ENCODE assay signal across 9 cellular contexts in genomic region chr6:143678980-143679379, GRCh38. TPM values are rescaled to one million over a fixed set of nuclear protein-coding genes. Genes with fewer than 3 reads are reported as not detected.
A peak's percentile ranks its signal among the peaks of the same experiment; 100 is the strongest.
DNase-seq lines count a peak whose midpoint lies in the region; ATAC-seq and TF ChIP-seq lines count a peak whose summit lies in the region.
"Had no signal": no experiment of that assay in that cellular context is flagged by ENCODE, and none has a peak within 500 bp of the region (broad histone marks: within the 10 kb centered on the region; RNA-seq: fewer than 3 reads in every experiment).

No MANE protein-coding gene starts in this region.

- peaks cover 22% of the 10 kb centered on the region for H3K36me3 Mint-ChIP-seq in WTC11
- no peaks in the 10 kb centered on the region for H3K36me3 Mint-ChIP-seq in glutamatergic neuron (ENCODE audit: unreplicated experiment)

- H3K4me3 Mint-ChIP-seq in WTC11 (peak overlapping the region; percentile 89), glutamatergic neuron (ENCODE audit: unreplicated experiment) (peak overlapping the region; percentile 91)

- DNase-seq in HT1080 (ENCODE audit: low read depth): peak; percentile 29
- DNase-seq in WTC11 (ENCODE audit: low spot score): no peak
- DNase-seq in glutamatergic neuron: no peak
- no peak for DNase-seq in skeletal muscle cell (ENCODE audit: low read depth)
- DNase-seq in activated gamma-delta T cell treated with Interleukin-2 at 50 U/mL for 16 hours: no peak
- DNase-seq in cortex of kidney (lab: John Stamatoyannopoulos, UW): no peak
- DNase-seq in hippocampal formation (lab: John Stamatoyannopoulos, UW): no peak
- DNase-seq: stimulated activated CD4-positive, alpha-beta T cell treated with anti-CD3 and anti-CD28 coated beads, Interleukin-15, amount 100 ng/mL, for 24 hours had no signal

- H3K27me3 Mint-ChIP-seq in WTC11 (ENCODE audit: low read depth) (no peaks in the 10 kb centered on the region), glutamatergic neuron (ENCODE audit: unreplicated experiment) (no peaks in the 10 kb centered on the region)

- peak overlapping the region; percentile 70 for H3K4me3 ChIP-seq in skeletal muscle cell (ENCODE audit: low read depth, low read length)

- CTCF ChIA-PET in WTC11 (lab: Charles Lee): interaction anchor here (0.9 to 2.3 kb wide), 3 partner anchors 10 to 111 kb away, joined by 3 to 8 read pairs (median 5); no protein-coding TSS in a partner anchor

- POLR2A ChIA-PET in WTC11 (lab: Charles Lee): interaction anchor here (1.3 kb wide), 1 partner anchor 67 kb away, joined by 3 read pairs; no protein-coding TSS in a partner anchor

- TF ChIP-seq CTCF in WTC11 (IDR thresholded peaks at IDR 0.05): no peak
- no peak for TF ChIP-seq CTCF in glutamatergic neuron (IDR thresholded peaks at IDR 0.05; ENCODE audit: partially characterized antibody, unreplicated experiment)

- H3K9me3 Mint-ChIP-seq in WTC11 (peaks cover 20% of the 10 kb centered on the region), glutamatergic neuron (ENCODE audit: unreplicated experiment) (peaks cover 1% of the 10 kb centered on the region)

- ATAC-seq in WTC11: no peak
- ATAC-seq in GM18520 (IDR thresholded peaks at IDR 0.05; ENCODE audit: unreplicated experiment): no peak

- H3K4me1 Mint-ChIP-seq in WTC11 (peaks cover 67% of the 10 kb centered on the region), glutamatergic neuron (ENCODE audit: low read depth, unreplicated experiment) (peaks cover 16% of the 10 kb centered on the region)

- H3K27ac Mint-ChIP-seq in WTC11: peak overlapping the region; percentile 95
- no peak overlapping the region for H3K27ac Mint-ChIP-seq in glutamatergic neuron (ENCODE audit: unreplicated experiment)

TF ChIP-seq in WTC11, 78 proteins besides CTCF, POLR2A, EP300 and RAD21:
- TF ChIP-seq ZNF532 (CRISPR knock-in tag; IDR thresholded peaks at IDR 0.05; ENCODE audit: borderline replicate concordance) (no peak), E2F4 (CRISPR knock-in tag; IDR thresholded peaks at IDR 0.05; ENCODE audit: borderline replicate concordance, low read depth) (no peak), SP1 (CRISPR knock-in tag; conservative IDR thresholded peaks at IDR 0.05) (no peak), GRHL2 (CRISPR knock-in tag; IDR thresholded peaks at IDR 0.05; ENCODE audit: insufficient replicate concordance, severe bottlenecking) (no peak), ETV6 (CRISPR knock-in tag; IDR thresholded peaks at IDR 0.05) (no peak), ATF1 (CRISPR knock-in tag; IDR thresholded peaks at IDR 0.05) (no peak), ZNF423 (CRISPR knock-in tag; IDR thresholded peaks at IDR 0.05) (no peak), JUN (CRISPR knock-in tag; IDR thresholded peaks at IDR 0.05) (no peak), ZNF232 (CRISPR knock-in tag; IDR thresholded peaks at IDR 0.05) (no peak), PRDM15 (CRISPR knock-in tag; IDR thresholded peaks at IDR 0.05) (no peak), MYBL2 (CRISPR knock-in tag; IDR thresholded peaks at IDR 0.05) (no peak), ELF4 (CRISPR knock-in tag; IDR thresholded peaks at IDR 0.05; ENCODE audit: low read depth) (no peak), SMAD3 (CRISPR knock-in tag; IDR thresholded peaks at IDR 0.05; ENCODE audit: borderline replicate concordance) (no peak), MXD4 (CRISPR knock-in tag; IDR thresholded peaks at IDR 0.05; ENCODE audit: borderline replicate concordance) (no peak), ATF3 (CRISPR knock-in tag; conservative IDR thresholded peaks at IDR 0.05) (no peak), NR3C1 (CRISPR knock-in tag; conservative IDR thresholded peaks at IDR 0.05; ENCODE audit: low read depth) (no peak), ZNF512 (CRISPR knock-in tag; IDR thresholded peaks at IDR 0.05; ENCODE audit: borderline replicate concordance) (no peak), ZNF416 (CRISPR knock-in tag; IDR thresholded peaks at IDR 0.05) (no peak)

RNA-seq across cellular contexts. Expression of gene PHACTR2, which starts 1.2 kb away (rescaled TPM):
- total RNA-seq in HT1080 (2014; rRNA removed; shearing (Covaris generic)): 32.2 and 38.5 TPM in 2 replicates
- 17.3 and 20.1 TPM in 2 replicates for polyA plus RNA-seq in HT1080 (2015; cell fraction: cytosol; rRNA removed)
- 11.1 and 14.6 TPM in 2 replicates for polyA plus RNA-seq in HT1080 (2015; cell fraction: nucleus; rRNA removed)
- 72.6 to 90.5 TPM (median 80.2 TPM) in 3 replicates for total RNA-seq in WTC11 (2021)
- total RNA-seq in glutamatergic neuron (ENCODE audit: unreplicated experiment): 9.7 TPM
